37 cellular contexts compared by ENCODE assay signal in the genomic region with DNA sequence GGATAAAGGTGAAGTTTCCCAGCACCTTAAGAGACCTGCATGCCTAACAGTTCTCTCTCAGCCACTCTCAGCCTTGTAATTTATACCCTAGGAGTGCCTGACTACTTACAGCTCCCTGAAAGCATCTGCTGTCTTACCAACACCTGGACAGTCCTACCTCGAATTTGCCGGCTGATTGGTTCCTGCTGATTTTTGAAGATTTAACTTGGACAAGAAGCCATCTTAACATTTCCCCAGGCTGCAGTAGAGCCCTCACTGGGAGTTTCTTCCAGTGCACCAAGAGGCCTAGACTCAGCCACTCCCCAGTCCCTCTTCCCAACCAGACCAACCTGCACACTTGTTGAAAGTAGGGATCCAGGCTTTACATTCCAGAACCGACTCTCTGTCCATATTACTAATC.
DNase-seq lines count a peak whose midpoint lies in the region; ATAC-seq, FAIRE-seq and TF ChIP-seq lines count a peak whose summit lies in the region.
"Had no signal": no experiment of that assay in that cellular context is flagged by ENCODE, and none has a peak within 500 bp of the region (broad histone marks: within the 10 kb centered on the region; RNA-seq: fewer than 3 reads in every experiment).

No MANE protein-coding gene starts in this region.

- ATAC-seq in GM23338: no peak
- ATAC-seq in HG02610 (IDR thresholded peaks at IDR 0.05; ENCODE audit: unreplicated experiment): no peak
- ATAC-seq: A549; CD8-positive, alpha-beta T cell had no signal

- no peak overlapping the region for H2BK5ac ChIP-seq in H1 (ENCODE audit: low read depth, low read length)

- H2BK20ac ChIP-seq in H1 (ENCODE audit: low read length): no peak overlapping the region

- no peaks in the 10 kb centered on the region; the same call in 1 of the 2 replicates for H3K23me2 ChIP-seq in H1 (ENCODE audit: low read depth, low read length)

- H2AK5ac ChIP-seq in H1 (ENCODE audit: low read depth, low read length): no peak overlapping the region

- 0 out of 2 replicates have a peak overlapping the region, but pooled peaks have one; percentile 20 for H2BK15ac ChIP-seq in H1 (ENCODE audit: low read length)

- H3K27me3 ChIP-seq in GM23338 (ENCODE audit: insufficient read depth): no peaks in the 10 kb centered on the region
- no peaks in the 10 kb centered on the region for H3K27me3 ChIP-seq in H1 (replicated peaks in 1 of 4; ENCODE audit: control insufficient read depth in 3 of 4, extremely low read depth in 1 of 4, insufficient read depth in 3 of 4, low read length in 3 of 4)
- H3K27me3 ChIP-seq in esophagus muscularis mucosa: peaks cover 0 to 8% (median 0%) of the 10 kb centered on the region in 4 donors
- no peaks in the 10 kb centered on the region for H3K27me3 ChIP-seq in neural progenitor cell
- H3K27me3 ChIP-seq: BLaER1; BLaER1 treated with 17β-estradiol and CSF1 and Interleukin-3, amounts not matched to agents 10 nM and 100 nM had no signal

- H3K4me1 Mint-ChIP-seq in GM23338: peaks cover 3% of the 10 kb centered on the region; the same call in 2 of the 3 replicates
- peaks cover 16% of the 10 kb centered on the region for H3K4me1 Mint-ChIP-seq in neural progenitor cell
- H3K4me1 Mint-ChIP-seq: B cell; CD14-positive monocyte; CD4-positive, alpha-beta memory T cell; CD4-positive, CD25-positive, alpha-beta regulatory T cell; CD8-positive, alpha-beta memory T cell had no signal

- H2AFZ ChIP-seq in GM23338 (0 out of 2 replicates have a peak overlapping the region, but pooled peaks have one; percentile 32), H1 (ENCODE audit: low read length) (no peak overlapping the region), neural progenitor cell (replicated peaks) (no peak overlapping the region)

- FAIRE-seq in H1 (lab: Jason Lieb, UNC) (no peak), RCC 7860 (lab: Jason Lieb, UNC) (no peak)
- FAIRE-seq: A204.1, A549, D721Med had no signal

- H4K20me1 ChIP-seq in GM23338 (replicated peaks; ENCODE audit: insufficient read depth) (no peaks in the 10 kb centered on the region), H1 (replicated peaks in 1 of 2; ENCODE audit: control insufficient read depth in 1 of 2, insufficient read depth in 2 of 2, low read length in 2 of 2) (no peaks in the 10 kb centered on the region), neural progenitor cell (ENCODE audit: low read depth) (no peaks in the 10 kb centered on the region)
- H4K20me1 ChIP-seq: BLaER1; BLaER1 treated with 17β-estradiol and CSF1 and Interleukin-3, amounts not matched to agents 10 nM and 100 nM had no signal

- TF ChIP-seq POLR2A in H1 (IDR thresholded peaks at IDR 0.05; ENCODE audit: control extremely low read depth in 1 of 2, low read depth in 2 of 2, low read length in 2 of 2) (no peak), esophagus muscularis mucosa (IDR thresholded peaks at IDR 0.05; ENCODE audit: low read depth) (no peak)

- TF ChIP-seq CTCF in GM23338 (conservative IDR thresholded peaks at IDR 0.05; ENCODE audit: low read depth in 2 of 2): no peak
- no peak for TF ChIP-seq CTCF in H1 (IDR thresholded peaks at IDR 0.05; ENCODE audit: control extremely low read depth in 1 of 3, insufficient read depth in 1 of 3, low read depth in 1 of 3, low read length in 3 of 3)
- TF ChIP-seq CTCF in esophagus muscularis mucosa (IDR thresholded peaks at IDR 0.05): no peak
- TF ChIP-seq CTCF in neural progenitor cell (IDR thresholded peaks at IDR 0.05): no peak

- H3K4me3 Mint-ChIP-seq in GM23338 (no peak overlapping the region), neural progenitor cell (no peak overlapping the region)
- H3K4me3 Mint-ChIP-seq: B cell; CD14-positive monocyte; CD4-positive, alpha-beta memory T cell; CD4-positive, alpha-beta T cell; CD4-positive, CD25-positive, alpha-beta regulatory T cell; CD8-positive, alpha-beta memory T cell; CD8-positive, alpha-beta T cell had no signal

- H3K9ac ChIP-seq in H1 (replicated peaks in 1 of 4; ENCODE audit: extremely low read depth in 1 of 4, low read depth in 3 of 4, low read length in 3 of 4): no peak overlapping the region
- no peak overlapping the region for H3K9ac ChIP-seq in neural progenitor cell
- H3K9ac ChIP-seq: BLaER1; BLaER1 treated with 17β-estradiol and CSF1 and Interleukin-3, amounts not matched to agents 10 nM and 100 nM had no signal

- H3K4me3 ChIP-seq in GM23338 (no peak overlapping the region), H1 (ENCODE audit: extremely low read depth in 1 of 4, insufficient read depth in 2 of 4, low read depth in 3 of 4, low read length in 4 of 4) (no peak overlapping the region), esophagus muscularis mucosa (no peak overlapping the region), neural progenitor cell (no peak overlapping the region)
- H3K4me3 ChIP-seq: A549; BLaER1; BLaER1 treated with 17β-estradiol and CSF1 and Interleukin-3, amounts not matched to agents 10 nM and 100 nM had no signal

- no peak overlapping the region for H2BK120ac ChIP-seq in H1 (replicated peaks; ENCODE audit: low read depth, low read length)

- H3K27ac ChIP-seq in GM23338 (ENCODE audit: low read depth): no peak overlapping the region
- no peak overlapping the region for H3K27ac ChIP-seq in H1 (ENCODE audit: low read depth, low read length)
- H3K27ac ChIP-seq in esophagus muscularis mucosa (replicated peaks in 1 of 4): no peak overlapping the region
- no peak overlapping the region for H3K27ac ChIP-seq in neural progenitor cell
- H3K27ac ChIP-seq: 22Rv1; A549; BLaER1; BLaER1 treated with 17β-estradiol and CSF1 and Interleukin-3, amounts not matched to agents 10 nM and 100 nM; C4-2B had no signal

- no peak overlapping the region for H3K27ac Mint-ChIP-seq in GM23338
- peak overlapping the region; percentile 42 for H3K27ac Mint-ChIP-seq in neural progenitor cell
- H3K27ac Mint-ChIP-seq: B cell; CD14-positive monocyte; CD4-positive, alpha-beta memory T cell; CD4-positive, alpha-beta T cell; CD4-positive, CD25-positive, alpha-beta regulatory T cell; CD8-positive, alpha-beta memory T cell; CD8-positive, alpha-beta T cell had no signal

- H3K36me3 ChIP-seq in GM23338 (ENCODE audit: insufficient read depth) (no peaks in the 10 kb centered on the region), H1 (ENCODE audit: control insufficient read depth in 2 of 4, insufficient read depth in 4 of 4, low read length in 3 of 4) (no peaks in the 10 kb centered on the region), esophagus muscularis mucosa (no peaks in the 10 kb centered on the region), neural progenitor cell (no peaks in the 10 kb centered on the region)
- H3K36me3 ChIP-seq: BE2C; BLaER1; BLaER1 treated with 17β-estradiol and CSF1 and Interleukin-3, amounts not matched to agents 10 nM and 100 nM had no signal

- no peaks in the 10 kb centered on the region for H3K79me2 ChIP-seq in GM23338 (replicated peaks; ENCODE audit: insufficient read depth)
- no peaks in the 10 kb centered on the region for H3K79me2 ChIP-seq in H1 (ENCODE audit: control insufficient read depth in 1 of 2, insufficient read depth in 2 of 2, low read length in 2 of 2)
- H3K79me2 ChIP-seq in neural progenitor cell (ENCODE audit: low read depth): no peaks in the 10 kb centered on the region

- H3K9me3 Mint-ChIP-seq in GM23338: no peaks in the 10 kb centered on the region; the same call in 2 of the 3 replicates
- peaks cover 2% of the 10 kb centered on the region for H3K9me3 Mint-ChIP-seq in neural progenitor cell
- H3K9me3 Mint-ChIP-seq: CD8-positive, alpha-beta memory T cell; CD8-positive, alpha-beta T cell had no signal

- H2BK12ac ChIP-seq in H1 (ENCODE audit: low read depth, low read length): no peak overlapping the region

- H3K4ac ChIP-seq in H1 (replicated peaks; ENCODE audit: insufficient read length, low read depth, low read length): no peak overlapping the region

- no peak overlapping the region for H4K8ac ChIP-seq in H1 (ENCODE audit: extremely low read depth, insufficient read depth, low read length)

- H3K4me1 ChIP-seq in GM23338 (ENCODE audit: insufficient read depth): no peaks in the 10 kb centered on the region
- H3K4me1 ChIP-seq in H1 (replicated peaks in 1 of 4; ENCODE audit: control insufficient read depth in 3 of 4, insufficient read depth in 4 of 4, low read length in 3 of 4): peaks cover 0 to 2% (median 0%) of the 10 kb centered on the region in 4 experiments; a peak in 1 of 7 replicates
- no peaks in the 10 kb centered on the region for H3K4me1 ChIP-seq in esophagus muscularis mucosa
- no peaks in the 10 kb centered on the region for H3K4me1 ChIP-seq in neural progenitor cell
- H3K4me1 ChIP-seq: A549; BE2C; BLaER1; BLaER1 treated with 17β-estradiol and CSF1 and Interleukin-3, amounts not matched to agents 10 nM and 100 nM; Caco-2 had no signal

- no peak overlapping the region for H4K91ac ChIP-seq in H1 (replicated peaks; ENCODE audit: insufficient read length, low read length)

- H3K36me3 Mint-ChIP-seq in GM23338 (ENCODE audit: low read depth) (no peaks in the 10 kb centered on the region), neural progenitor cell (no peaks in the 10 kb centered on the region)
- H3K36me3 Mint-ChIP-seq: CD14-positive monocyte; CD4-positive, alpha-beta memory T cell; CD4-positive, CD25-positive, alpha-beta regulatory T cell; CD8-positive, alpha-beta memory T cell; CD8-positive, alpha-beta T cell had no signal

- POLR2A ChIA-PET in H1 (lab: Charles Lee; ENCODE audit: partially characterized antibody): no interaction called here

- no peak overlapping the region for H3K23ac ChIP-seq in H1 (ENCODE audit: insufficient read length)

- H3K9me2 ChIP-seq in GM23338 (ENCODE audit: insufficient read depth): peaks cover 8% of the 10 kb centered on the region

- H4K5ac ChIP-seq in H1 (ENCODE audit: insufficient read length, low read depth, low read length): no peak overlapping the region

- no peaks in the 10 kb centered on the region for H3K79me1 ChIP-seq in H1 (ENCODE audit: low read depth, low read length)

- DNase-seq in GM23338 (ENCODE audit: low spot score) (no peak), H1 (ENCODE audit: low read depth in 1 of 2, low spot score in 2 of 2) (no peak), esophagus muscularis mucosa (ENCODE audit: extremely low spot score) (peak; percentile 62), neural progenitor cell (ENCODE audit: low spot score) (no peak), RCC 7860 (ENCODE audit: low spot score) (no peak), epidermal melanocyte (ENCODE audit: insufficient read length, low spot score) (no peak), ureter (ENCODE audit: low spot score) (no peak)
- DNase-seq: 8988T; ACHN; AML-193; BE2C; C1 segment of cervical spinal cord; Caco-2; Calu3; CD4-positive, alpha-beta memory T cell; CD4-positive, alpha-beta T cell; CD4-positive, CD25-positive, alpha-beta regulatory T cell; CD8-positive, alpha-beta memory T cell; CD8-positive, alpha-beta T cell; COR-L47; DMS 273 treated with DMSO at 0.1 percent for 48 hours; DMS153; DMS53; DMS79; DMS79 treated with DMSO at 0.1 percent for 48 hours; DND-41; EL had no signal

- WGBS in H1 (ENCODE audit: extremely low coverage in 1 of 2, insufficient coverage in 1 of 2, insufficient read length in 1 of 2, insufficient replicate concordance in 2 of 2, low coverage in 1 of 2, low lambda C conversion rate in 2 of 2, missing lambda C conversion rate in 1 of 2), 2 experiments: 85% methylated on average over 3 of the region's 3 CpGs; no CpG with 5 or more reads in 1 of the 2 experiments
- 91% methylated on average over 3 of the region's 3 CpGs for WGBS in esophagus muscularis mucosa

- H3K14ac ChIP-seq in H1 (ENCODE audit: insufficient read length): no peak overlapping the region

- H3K9me3 ChIP-seq in H1 (ENCODE audit: insufficient read depth in 2 of 2, low read depth in 1 of 2, low read length in 1 of 2) (no peaks in the 10 kb centered on the region), esophagus muscularis mucosa (no peaks in the 10 kb centered on the region), neural progenitor cell (ENCODE audit: low read depth) (no peaks in the 10 kb centered on the region)
- H3K9me3 ChIP-seq: A549; BE2C; BLaER1; BLaER1 treated with 17β-estradiol and CSF1 and Interleukin-3, amounts not matched to agents 10 nM and 100 nM; Caco-2 had no signal

- H3K56ac ChIP-seq in H1 (replicated peaks; ENCODE audit: insufficient read length, low read depth, low read length): no peak overlapping the region

- TF ChIP-seq RAD21 in H1 (IDR thresholded peaks at IDR 0.05 in 1 of 2, conservative IDR thresholded peaks at IDR 0.05 in 1 of 2; ENCODE audit: low read depth in 2 of 2, low read length in 2 of 2): no peak

- no peak for TF ChIP-seq EP300 in H1 (IDR thresholded peaks at IDR 0.05; ENCODE audit: borderline replicate concordance in 1 of 2, low read depth in 2 of 2, low read length in 2 of 2)
- no peak for TF ChIP-seq EP300 in esophagus muscularis mucosa (IDR thresholded peaks at IDR 0.05)

- no peak overlapping the region for H3K18ac ChIP-seq in H1 (ENCODE audit: extremely low read depth, low read length)

- intact Hi-C loops in esophagus muscularis mucosa (cut with DNase I): no loop called here

- H3K4me2 ChIP-seq in GM23338 (no peak overlapping the region), H1 (ENCODE audit: insufficient read depth in 1 of 2, low read depth in 2 of 2, low read length in 2 of 2) (no peak overlapping the region), neural progenitor cell (no peak overlapping the region)
- H3K4me2 ChIP-seq: A549; BLaER1; BLaER1 treated with 17β-estradiol and CSF1 and Interleukin-3, amounts not matched to agents 10 nM and 100 nM had no signal

- H3F3A ChIP-seq in GM23338 (replicated peaks; ENCODE audit: low read depth) (no peaks in the 10 kb centered on the region), neural progenitor cell (ENCODE audit: low read depth) (no peaks in the 10 kb centered on the region)

- CTCF ChIA-PET in H1 (lab: Charles Lee; ENCODE audit: partially characterized antibody): no interaction called here

- peaks cover 5% of the 10 kb centered on the region for H3K27me3 Mint-ChIP-seq in GM23338 (ENCODE audit: insufficient read depth, low read depth, poor library complexity)
- H3K27me3 Mint-ChIP-seq in neural progenitor cell (ENCODE audit: insufficient read depth, low read depth): peaks cover 9% of the 10 kb centered on the region
